28 cellular contexts compared by ENCODE assay signal in the genomic region with DNA sequence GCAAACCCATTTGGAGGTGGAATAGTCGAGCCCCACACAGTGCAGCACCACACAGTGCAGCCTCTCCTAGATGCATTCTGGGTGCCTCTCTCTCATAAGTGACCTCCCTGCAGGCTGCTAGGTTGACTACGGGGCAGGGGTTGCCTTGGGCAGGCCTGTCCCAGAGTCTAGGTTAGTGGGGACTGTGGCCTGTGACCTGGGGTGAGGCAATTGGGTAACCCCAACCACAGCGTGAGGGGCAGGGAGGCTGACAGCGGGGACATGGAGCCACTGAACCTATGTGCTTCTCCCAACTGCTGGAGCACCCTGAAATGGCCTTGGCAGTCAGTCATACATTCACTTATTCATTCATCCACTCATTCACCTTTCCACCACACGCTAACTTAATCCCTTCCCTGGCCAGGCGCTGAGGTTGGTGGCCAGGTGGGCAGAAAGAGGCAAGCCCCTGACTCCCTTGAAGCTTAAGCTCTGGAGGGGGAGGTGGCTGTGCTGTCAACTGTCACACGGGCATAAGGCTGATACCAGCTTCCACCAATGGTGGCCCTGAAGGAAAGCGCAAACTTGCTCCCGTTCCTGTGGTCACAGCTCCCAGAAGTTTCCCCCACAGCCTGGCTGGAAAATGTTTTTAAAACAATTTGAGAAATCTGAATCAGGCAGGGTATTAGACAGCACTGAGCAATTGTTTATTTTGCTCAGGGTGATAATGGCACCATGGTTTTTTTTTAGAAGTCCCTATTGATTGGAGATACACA. TPM values are rescaled to one million over a fixed set of nuclear protein-coding genes. Genes with fewer than 3 reads are reported as not detected.
"Had no signal": no experiment of that assay in that cellular context is flagged by ENCODE, and none has a peak within 500 bp of the region (broad histone marks: within the 10 kb centered on the region; RNA-seq: fewer than 3 reads in every experiment).

No MANE protein-coding gene starts in this region.

- H3K4me3 Mint-ChIP-seq: activated naive CD4-positive, alpha-beta T cell treated with anti-CD3 and anti-CD28 coated beads for 36 hours; activated naive CD8-positive, alpha-beta T cell treated with anti-CD3 and anti-CD28 coated beads, Interleukin-2, amount 10 ng/mL, durations not matched to agents 7 days and 5 days; activated T-cell treated with anti-CD3 and anti-CD28 coated beads, Interleukin-2, amount 50 U/mL, for 4 hours; T-helper 17 cell; WTC11 had no signal

- H3K9me3 Mint-ChIP-seq: activated naive CD4-positive, alpha-beta T cell treated with anti-CD3 and anti-CD28 coated beads for 36 hours; activated naive CD8-positive, alpha-beta T cell treated with anti-CD3 and anti-CD28 coated beads, Interleukin-2, amount 10 ng/mL, durations not matched to agents 7 days and 5 days; activated T-cell treated with anti-CD3 and anti-CD28 coated beads, Interleukin-2, amount 50 U/mL, for 4 hours; WTC11 had no signal

- H3K4me1 ChIP-seq: adrenal gland had no signal

- H3K27ac Mint-ChIP-seq: activated naive CD4-positive, alpha-beta T cell treated with anti-CD3 and anti-CD28 coated beads for 36 hours; activated naive CD8-positive, alpha-beta T cell treated with anti-CD3 and anti-CD28 coated beads, Interleukin-2, amount 10 ng/mL, durations not matched to agents 7 days and 5 days; T-helper 17 cell; WTC11 had no signal

- H3K4me1 Mint-ChIP-seq: activated naive CD8-positive, alpha-beta T cell treated with anti-CD3 and anti-CD28 coated beads, Interleukin-2, amount 10 ng/mL, durations not matched to agents 7 days and 5 days had no signal

- H3K27ac ChIP-seq: adrenal gland, KMS-11 had no signal

- H3K36me3 Mint-ChIP-seq: activated naive CD8-positive, alpha-beta T cell treated with anti-CD3 and anti-CD28 coated beads, Interleukin-2, amount 10 ng/mL, durations not matched to agents 7 days and 5 days; WTC11 had no signal

- H3K4me3 ChIP-seq: adrenal gland had no signal

- H3K9me3 ChIP-seq: adrenal gland had no signal

- DNase-seq: activated CD4-positive, alpha-beta T cell treated with anti-CD3 and anti-CD28 coated beads for 48 hours; activated CD4-positive, alpha-beta T cell treated with anti-CD3 and anti-CD28 coated beads, Interleukin-2, amount 50 U/mL, for 4 hours; activated CD4-positive, CD25-positive, alpha-beta regulatory T cell treated with anti-CD3 and anti-CD28 coated beads, Interleukin-2, amount 50 U/mL, for 72 hours; activated CD8-positive, alpha-beta memory T cell treated with anti-CD3 and anti-CD28 coated beads for 24 hours; activated gamma-delta T cell; activated naive CD4-positive, alpha-beta T cell treated with anti-CD3 and anti-CD28 coated beads for 36 hours; activated naive CD8-positive, alpha-beta T cell treated with anti-CD3 and anti-CD28 coated beads, Interleukin-2, amount 10 ng/mL, durations not matched to agents 7 days and 5 days; activated T-cell treated with anti-CD3 and anti-CD28 coated beads, Interleukin-2, amount 50 U/mL, for 4 hours; adrenal gland; anterior cingulate cortex; NCI-H1092; NCI-H1417; NCI-H1930; NCI-H2171 treated with DMSO at 0.1 percent for 48 hours; NCI-H226; NCI-H526; NCI-H774; OCI-M1; RPMI8226; SHP77 treated with DMSO at 0.1 percent for 48 hours; T-helper 17 cell; T-helper 9 cell had no signal

- H3K36me3 ChIP-seq: adrenal gland had no signal

- ATAC-seq: activated T-cell treated with anti-CD3 and anti-CD28 coated beads, Interleukin-2, amount 50 U/mL, for 4 hours; Panc1; T-helper 17 cell; WTC11 had no signal

- H3K27me3 Mint-ChIP-seq: activated naive CD8-positive, alpha-beta T cell treated with anti-CD3 and anti-CD28 coated beads, Interleukin-2, amount 10 ng/mL, durations not matched to agents 7 days and 5 days had no signal

RNA-seq across cellular contexts. Expression of a gene that starts 46.2 kb away (rescaled TPM):
- total RNA-seq: cardiac septum, NCI-H460, SK-MEL-5 had no signal
- polyA plus RNA-seq: adrenal gland had no signal
